In genomic region chr15:25609371-25609770, GRCh38 we compare ENCODE assay signal across 27 cellular contexts.
"Had no signal": no experiment of that assay in that cellular context is flagged by ENCODE, and none has a peak within 500 bp of the region (broad histone marks: within the 10 kb centered on the region; RNA-seq: fewer than 3 reads in every experiment).

No MANE protein-coding gene starts in this region.

- H3K36me3 Mint-ChIP-seq: immature natural killer cell; naive thymus-derived CD8-positive, alpha-beta T cell; neural progenitor cell had no signal

- H3K36me3 ChIP-seq: heart left ventricle, left ventricle myocardium inferior, neural progenitor cell, neutrophil, ovary, right atrium auricular region, right lobe of liver, thyroid gland, transverse colon, upper lobe of left lung had no signal

- H3K4me3 ChIP-seq: heart left ventricle, left ventricle myocardium inferior, neural progenitor cell, ovary, right atrium auricular region, right lobe of liver, smooth muscle cell, testis, thyroid gland, transverse colon, upper lobe of left lung had no signal

- H3K4me1 Mint-ChIP-seq: immature natural killer cell; naive thymus-derived CD8-positive, alpha-beta T cell had no signal

- ATAC-seq: heart left ventricle; left colon; naive thymus-derived CD8-positive, alpha-beta T cell; right lobe of liver had no signal

- H3K4me3 Mint-ChIP-seq: immature natural killer cell; naive thymus-derived CD8-positive, alpha-beta T cell; nephron progenitor cell; stimulated activated naive CD8-positive, alpha-beta T cell treated with anti-CD3 and anti-CD28 coated beads, Interleukin-15, Interleukin-2, amounts not matched to agents 100 ng/mL and 50 ng/mL, for 24 hours had no signal

- DNase-seq: glutamatergic neuron; heart left ventricle; hypothalamus; immature natural killer cell; kidney; left colon; left ventricle myocardium inferior; mammary epithelial cell; mesenchymal stem cell; naive thymus-derived CD8-positive, alpha-beta T cell; nephron progenitor cell; ovary; right lobe of liver; stimulated activated CD4-positive, alpha-beta T cell treated with anti-CD3 and anti-CD28 coated beads, Interleukin-1b, Interleukin-23, amount 100 ng/mL, for 48 hours; stimulated activated CD4-positive, alpha-beta T cell treated with anti-CD3 and anti-CD28 coated beads, Interleukin-2, amount 100 ng/mL, for 48 hours; stimulated activated CD4-positive, alpha-beta T cell treated with anti-CD3 and anti-CD28 coated beads, Interleukin-4, amount 100 ng/mL, for 4 hours; stimulated activated naive CD4-positive, alpha-beta T cell; testis; thyroid gland; transverse colon had no signal

- H3K9me3 Mint-ChIP-seq: nephron progenitor cell had no signal

- H3K27ac Mint-ChIP-seq: immature natural killer cell; naive thymus-derived CD8-positive, alpha-beta T cell; nephron progenitor cell; neural progenitor cell; progenitor cell of endocrine pancreas; stimulated activated naive CD8-positive, alpha-beta T cell treated with anti-CD3 and anti-CD28 coated beads, Interleukin-15, Interleukin-2, amounts not matched to agents 100 ng/mL and 50 ng/mL, for 24 hours had no signal

- H3K27me3 ChIP-seq: heart left ventricle, neural progenitor cell, neutrophil, ovary, right atrium auricular region, right lobe of liver, testis, thyroid gland, transverse colon, upper lobe of left lung had no signal

- H3K9me3 ChIP-seq: neutrophil, ovary, right atrium auricular region, right lobe of liver, testis, thyroid gland, transverse colon, upper lobe of left lung had no signal

- H3K4me1 ChIP-seq: heart left ventricle, left ventricle myocardium inferior, right atrium auricular region, right lobe of liver, transverse colon, upper lobe of left lung had no signal

- H3K27ac ChIP-seq: heart left ventricle, left ventricle myocardium inferior, neural progenitor cell, neutrophil, ovary, right atrium auricular region, right lobe of liver, testis, thyroid gland, transverse colon had no signal

- H3K27me3 Mint-ChIP-seq: progenitor cell of endocrine pancreas had no signal
